In genomic region chrX:69033936-69034335, GRCh38 we compare ENCODE assay signal across 20 cellular contexts.
DNase-seq lines count a peak whose midpoint lies in the region; ATAC-seq and TF ChIP-seq lines count a peak whose summit lies in the region.
"Had no signal": no experiment of that assay in that cellular context is flagged by ENCODE, and none has a peak within 500 bp of the region (broad histone marks: within the 10 kb centered on the region; RNA-seq: fewer than 3 reads in every experiment).

No MANE protein-coding gene starts in this region.

- H3K4me3 ChIP-seq in mammary epithelial cell (replicated peaks in 1 of 3; ENCODE audit: insufficient read depth in 1 of 3, low read depth in 2 of 3, low read length in 3 of 3), result no peak overlapping the region
- no peak overlapping the region for H3K4me3 ChIP-seq in breast epithelium
- H3K4me3 ChIP-seq in hepatocyte, result no peak overlapping the region
- H3K4me3 ChIP-seq: BLaER1, K562 had no signal

- H4K20me1 ChIP-seq in mammary epithelial cell (ENCODE audit: insufficient read depth, low read length), result no peaks in the 10 kb centered on the region
- no peaks in the 10 kb centered on the region for H4K20me1 ChIP-seq in hepatocyte (ENCODE audit: insufficient read depth, poor library complexity, severe bottlenecking)
- H4K20me1 ChIP-seq: BLaER1 had no signal

- ATAC-seq in activated CD8-positive, alpha-beta memory T cell treated with anti-CD3 and anti-CD28 coated beads, Interleukin-2, amount 10 ng/mL, durations not matched to agents 7 days and 5 days, result no peak
- ATAC-seq: K562, Panc1 had no signal

- H3K9ac ChIP-seq in mammary epithelial cell (ENCODE audit: insufficient read depth, low read length), result no peak overlapping the region
- H3K9ac ChIP-seq: BLaER1, SK-N-SH had no signal

- BruUV-seq in mammary epithelial cell (replicated peaks; lab: Mats Ljungman, UMichigan), result no TSS peak

- TF ChIP-seq CTCF in mammary epithelial cell (conservative IDR thresholded peaks at IDR 0.05 in 1 of 2, IDR thresholded peaks at IDR 0.05 in 1 of 2; ENCODE audit: extremely low read depth in 1 of 2, insufficient read depth in 1 of 2, low read depth in 1 of 2, low read length in 2 of 2) (no peak), breast epithelium (IDR thresholded peaks at IDR 0.05) (no peak), hepatocyte (IDR thresholded peaks at IDR 0.05; ENCODE audit: poor library complexity) (no peak), nephron (IDR thresholded peaks at IDR 0.05; ENCODE audit: unreplicated experiment in 3 of 3) (no peak)

- 80% methylated on average over 4 of the region's 6 CpGs for WGBS in mammary epithelial cell (ENCODE audit: low coverage, missing lambda C conversion rate)
- WGBS in hepatocyte (ENCODE audit: low lambda C conversion rate, missing lambda C conversion rate), result 52% methylated on average over 6 of the region's 6 CpGs

- peaks cover 30% of the 10 kb centered on the region for H3K4me1 ChIP-seq in mammary epithelial cell (ENCODE audit: insufficient read depth, low read length)
- no peaks in the 10 kb centered on the region for H3K4me1 ChIP-seq in breast epithelium
- peaks cover 6% of the 10 kb centered on the region for H3K4me1 ChIP-seq in hepatocyte (ENCODE audit: insufficient read depth)

- H3K27ac ChIP-seq in mammary epithelial cell (ENCODE audit: insufficient read depth, low read depth, low read length), result no peak overlapping the region
- H3K27ac ChIP-seq in breast epithelium, result no peak overlapping the region
- peak overlapping the region; percentile 12 for H3K27ac ChIP-seq in hepatocyte
- H3K27ac ChIP-seq: 22Rv1, BLaER1 had no signal

- H3K9me3 Mint-ChIP-seq in nephron, result peaks cover 14% of the 10 kb centered on the region
- H3K9me3 Mint-ChIP-seq in activated CD8-positive, alpha-beta memory T cell treated with anti-CD3 and anti-CD28 coated beads, Interleukin-2, amount 10 ng/mL, durations not matched to agents 7 days and 5 days (ENCODE audit: low read depth), result no peaks in the 10 kb centered on the region
- H3K9me3 Mint-ChIP-seq: CD8-positive, alpha-beta memory T cell had no signal

- H3K4me1 Mint-ChIP-seq in nephron, result peaks cover 18% of the 10 kb centered on the region
- no peaks in the 10 kb centered on the region for H3K4me1 Mint-ChIP-seq in activated CD8-positive, alpha-beta memory T cell treated with anti-CD3 and anti-CD28 coated beads, Interleukin-2, amount 10 ng/mL, durations not matched to agents 7 days and 5 days
- H3K4me1 Mint-ChIP-seq: CD8-positive, alpha-beta memory T cell had no signal

- H2AFZ ChIP-seq in mammary epithelial cell (ENCODE audit: low read depth, low read length) (no peak overlapping the region), hepatocyte (no peak overlapping the region)

- no peaks in the 10 kb centered on the region for H3K27me3 Mint-ChIP-seq in nephron (ENCODE audit: low read depth)
- no peaks in the 10 kb centered on the region for H3K27me3 Mint-ChIP-seq in activated CD8-positive, alpha-beta memory T cell treated with anti-CD3 and anti-CD28 coated beads, Interleukin-2, amount 10 ng/mL, durations not matched to agents 7 days and 5 days
- H3K27me3 Mint-ChIP-seq: CD8-positive, alpha-beta memory T cell had no signal

- H3K36me3 ChIP-seq in mammary epithelial cell (ENCODE audit: insufficient read depth, low read length) (no peaks in the 10 kb centered on the region), breast epithelium (no peaks in the 10 kb centered on the region), hepatocyte (replicated peaks; ENCODE audit: insufficient read depth, low read depth) (no peaks in the 10 kb centered on the region)
- H3K36me3 ChIP-seq: BLaER1 had no signal

- peak; percentile 6 for DNase-seq in mammary epithelial cell
- DNase-seq in breast epithelium (ENCODE audit: low spot score in 2 of 2), result no peak
- DNase-seq in hepatocyte (ENCODE audit: low spot score), result no peak
- DNase-seq in iPS-NIHi11 (ENCODE audit: low spot score), result no peak
- DNase-seq in cortex of kidney (lab: John Stamatoyannopoulos, UW), result no peak
- DNase-seq in DMS79 treated with DMSO at 0.1 percent for 48 hours (lab: John Stamatoyannopoulos, UW), result no peak
- no peak for DNase-seq in activated CD8-positive, alpha-beta memory T cell treated with anti-CD3 and anti-CD28 coated beads, Interleukin-2, amount 10 ng/mL, durations not matched to agents 7 days and 5 days
- DNase-seq: CD8-positive, alpha-beta memory T cell; HCEC 1CT; NCI-H1092; NCI-H1694 treated with DMSO at 0.1 percent for 48 hours; NCI-H446; NCI-H748 treated with DMSO at 0.1 percent for 48 hours; Right ventricle myocardium superior; SK-N-SH had no signal

- dilution Hi-C loops in mammary epithelial cell (cut with HindIII; ENCODE audit: low sequenced_read_pairs), result no loop called here

- H3K9me3 ChIP-seq in mammary epithelial cell (replicated peaks; ENCODE audit: insufficient read depth, low read length), result no peaks in the 10 kb centered on the region
- H3K9me3 ChIP-seq in breast epithelium, result no peaks in the 10 kb centered on the region
- no peaks in the 10 kb centered on the region for H3K9me3 ChIP-seq in hepatocyte (ENCODE audit: low read depth)
- H3K9me3 ChIP-seq: BLaER1, SK-N-SH had no signal

- no peak for TF ChIP-seq POLR2A in breast epithelium (IDR thresholded peaks at IDR 0.05)

- no peaks in the 10 kb centered on the region for H3K27me3 ChIP-seq in mammary epithelial cell (ENCODE audit: insufficient read depth, low read length)
- H3K27me3 ChIP-seq in breast epithelium, result peaks cover 0 to 43% of the 10 kb centered on the region in 2 donors
- H3K27me3 ChIP-seq in hepatocyte, result no peaks in the 10 kb centered on the region

- no peak overlapping the region for H3K4me2 ChIP-seq in mammary epithelial cell (ENCODE audit: insufficient read depth, low read depth, low read length)
- H3K4me2 ChIP-seq in hepatocyte, result no peak overlapping the region
- H3K4me2 ChIP-seq: BLaER1, SK-N-SH had no signal

- no peaks in the 10 kb centered on the region for H3K36me3 Mint-ChIP-seq in nephron (ENCODE audit: low read depth)
- no peaks in the 10 kb centered on the region for H3K36me3 Mint-ChIP-seq in activated CD8-positive, alpha-beta memory T cell treated with anti-CD3 and anti-CD28 coated beads, Interleukin-2, amount 10 ng/mL, durations not matched to agents 7 days and 5 days
- H3K36me3 Mint-ChIP-seq: CD8-positive, alpha-beta memory T cell had no signal

- H3K79me2 ChIP-seq in mammary epithelial cell (ENCODE audit: insufficient read depth, low read length) (no peaks in the 10 kb centered on the region), hepatocyte (no peaks in the 10 kb centered on the region)

- CTCF ChIA-PET in mammary epithelial cell (lab: Charles Lee; ENCODE audit: low non-redundant PET), result no interaction called here
- CTCF ChIA-PET in activated CD8-positive, alpha-beta memory T cell treated with anti-CD3 and anti-CD28 coated beads, Interleukin-2, amount 10 ng/mL, durations not matched to agents 7 days and 5 days (lab: Charles Lee), result no interaction called here

- peak overlapping the region; percentile 67 to 92 (median 89) for H3K27ac Mint-ChIP-seq in nephron
- no peak overlapping the region for H3K27ac Mint-ChIP-seq in activated CD8-positive, alpha-beta memory T cell treated with anti-CD3 and anti-CD28 coated beads, Interleukin-2, amount 10 ng/mL, durations not matched to agents 7 days and 5 days

- H3K9me2 ChIP-seq in hepatocyte (replicated peaks; ENCODE audit: insufficient read depth), result no peaks in the 10 kb centered on the region
- H3K9me2 ChIP-seq: SK-N-SH had no signal

- H3K4me3 Mint-ChIP-seq in nephron, result no peak overlapping the region
- no peak overlapping the region for H3K4me3 Mint-ChIP-seq in activated CD8-positive, alpha-beta memory T cell treated with anti-CD3 and anti-CD28 coated beads, Interleukin-2, amount 10 ng/mL, durations not matched to agents 7 days and 5 days

- intact Hi-C loops in mammary epithelial cell (cut with micrococcal nuclease), result no loop called here
- intact Hi-C loops in breast epithelium (cut with DNase I; ENCODE audit: low total_unique reads), result no loop called here

- in situ Hi-C loops in mammary epithelial cell (cut with MboI; ENCODE audit: low sequenced_read_pairs in 2 of 2), result no loop called here
